32 cellular contexts compared by ENCODE assay signal in genomic region chr7:95255691-95256090, GRCh38.
"Had no signal": no experiment of that assay in that cellular context is flagged by ENCODE, and none has a peak within 500 bp of the region (broad histone marks: within the 10 kb centered on the region; RNA-seq: fewer than 3 reads in every experiment).

No MANE protein-coding gene starts in this region.

- H3K9me3 Mint-ChIP-seq: activated CD4-positive, alpha-beta T cell treated with anti-CD3 and anti-CD28 coated beads, Interleukin-2, amount 10 ng/mL, durations not matched to agents 7 days and 5 days; activated CD8-positive, alpha-beta T cell treated with anti-CD3 and anti-CD28 coated beads for 36 hours; central memory CD8-positive, alpha-beta T cell; dendritic cell treated with granulocyte-macrophage colony-stimulating factor and Interleukin-4, amounts not matched to agents 40 ng/mL and 50 ng/mL, for 4 days; T-cell; T-helper 2 cell treated with Interferon-gamma antibody and Interleukin-4, amounts not matched to agents 5 μg/mL and 100 μg/mL, for 36 hours had no signal

- H3K27ac Mint-ChIP-seq: activated CD4-positive, alpha-beta T cell treated with anti-CD3 and anti-CD28 coated beads, Interleukin-2, amount 10 ng/mL, durations not matched to agents 7 days and 5 days; activated CD8-positive, alpha-beta T cell treated with anti-CD3 and anti-CD28 coated beads for 36 hours; activated naive CD8-positive, alpha-beta T cell; dendritic cell treated with granulocyte-macrophage colony-stimulating factor and Interleukin-4, amounts not matched to agents 40 ng/mL and 50 ng/mL, for 4 days; endodermal cell; T-cell; T-helper 17 cell; T-helper 2 cell treated with Interferon-gamma antibody and Interleukin-4, amounts not matched to agents 5 μg/mL and 100 μg/mL, for 36 hours had no signal

- DNase-seq: activated CD4-positive, alpha-beta T cell treated with anti-CD3 and anti-CD28 coated beads for 4 hours; activated CD4-positive, alpha-beta T cell treated with anti-CD3 and anti-CD28 coated beads, Interleukin-2, amount 10 ng/mL, durations not matched to agents 7 days and 5 days; activated CD4-positive, alpha-beta T cell treated with anti-CD3 and anti-CD28 coated beads, Interleukin-2, amount 50 U/mL, for 48 hours; activated CD4-positive, CD25-positive, alpha-beta regulatory T cell; activated CD4-positive, CD25-positive, alpha-beta regulatory T cell treated with anti-CD3 and anti-CD28 coated beads, Interleukin-2, amount 50 U/mL, for 72 hours; activated CD8-positive, alpha-beta memory T cell treated with anti-CD3 and anti-CD28 coated beads for 24 hours; activated CD8-positive, alpha-beta T cell treated with anti-CD3 and anti-CD28 coated beads for 36 hours; activated effector memory CD4-positive, alpha-beta T cell treated with Interleukin-2 at 50 U/mL for 16 hours; activated gamma-delta T cell treated with Interleukin-2 at 50 U/mL for 16 hours; activated naive CD4-positive, alpha-beta T cell treated with anti-CD3 and anti-CD28 coated beads, Interleukin-2, amount 50 U/mL, for 16 hours; activated naive CD4-positive, alpha-beta T cell treated with Interleukin-2 at 50 U/mL for 16 hours; activated T-cell treated with anti-CD3 and anti-CD28 coated beads, Interleukin-2, amount 50 U/mL, for 48 hours; amniotic stem cell; anterior cingulate cortex; brain microvascular endothelial cell; dorsolateral prefrontal cortex; effector memory CD4-positive, alpha-beta T cell; endodermal cell; erythroblast; foreskin keratinocyte; gastrocnemius medialis; heart right ventricle; SW 1271; T-cell; T-helper 17 cell; T1000 had no signal

- H3K27me3 ChIP-seq: brain microvascular endothelial cell, dorsolateral prefrontal cortex, esophagus muscularis mucosa, foreskin keratinocyte, gastrocnemius medialis, heart right ventricle had no signal

- H3K36me3 ChIP-seq: brain microvascular endothelial cell, gastrocnemius medialis had no signal

- H3K4me3 ChIP-seq: coronary artery, dorsolateral prefrontal cortex, esophagus muscularis mucosa, gastrocnemius medialis, heart right ventricle had no signal

- H3K4me1 ChIP-seq: esophagus muscularis mucosa, foreskin keratinocyte, gastrocnemius medialis, heart right ventricle had no signal

- ATAC-seq: activated CD8-positive, alpha-beta T cell treated with anti-CD3 and anti-CD28 coated beads for 36 hours; foreskin keratinocyte; gastrocnemius medialis; heart right ventricle; T-cell; T-helper 17 cell had no signal

- H3K27me3 Mint-ChIP-seq: dendritic cell treated with granulocyte-macrophage colony-stimulating factor and Interleukin-4, amounts not matched to agents 40 ng/mL and 50 ng/mL, for 4 days had no signal

- H3K4me3 Mint-ChIP-seq: activated CD4-positive, alpha-beta T cell treated with anti-CD3 and anti-CD28 coated beads, Interleukin-2, amount 10 ng/mL, durations not matched to agents 7 days and 5 days; activated CD8-positive, alpha-beta T cell treated with anti-CD3 and anti-CD28 coated beads for 36 hours; activated naive CD8-positive, alpha-beta T cell; central memory CD8-positive, alpha-beta T cell; dendritic cell treated with granulocyte-macrophage colony-stimulating factor and Interleukin-4, amounts not matched to agents 40 ng/mL and 50 ng/mL, for 4 days; endodermal cell; T-cell; T-helper 17 cell; T-helper 2 cell treated with Interferon-gamma antibody and Interleukin-4, amounts not matched to agents 5 μg/mL and 100 μg/mL, for 36 hours had no signal

- H3K9me3 ChIP-seq: esophagus muscularis mucosa, gastrocnemius medialis, heart right ventricle had no signal

- H3K27ac ChIP-seq: brain microvascular endothelial cell, coronary artery, dorsolateral prefrontal cortex, esophagus muscularis mucosa, foreskin keratinocyte, gastrocnemius medialis, heart right ventricle had no signal

- H3K4me1 Mint-ChIP-seq: activated CD4-positive, alpha-beta T cell treated with anti-CD3 and anti-CD28 coated beads, Interleukin-2, amount 10 ng/mL, durations not matched to agents 7 days and 5 days; central memory CD8-positive, alpha-beta T cell; endodermal cell; T-cell; T-helper 17 cell had no signal

- H3K36me3 Mint-ChIP-seq: activated naive CD8-positive, alpha-beta T cell; T-cell had no signal
